Comparison of ENCODE assay signal across 2 cellular contexts in the genomic region with DNA sequence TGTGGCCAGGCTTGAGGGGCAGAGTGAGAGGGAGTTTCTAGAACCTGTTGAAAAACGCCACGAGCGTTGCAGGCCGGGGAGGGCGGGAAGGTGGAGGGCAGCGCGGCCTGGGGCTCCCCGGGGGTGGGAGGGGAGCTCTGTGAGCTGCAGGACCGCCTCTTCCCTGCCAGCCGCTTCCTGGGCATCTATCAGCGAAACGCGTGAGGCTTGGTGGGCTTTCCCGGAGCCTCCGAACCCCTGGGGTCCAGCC.
TF ChIP-seq lines count a peak whose summit lies in the region.

No MANE protein-coding gene starts in this region.

TF ChIP-seq in GM23338, 12 proteins besides CTCF, POLR2A, EP300 and RAD21 (continued from another document):
- TF ChIP-seq, protein P1, sequence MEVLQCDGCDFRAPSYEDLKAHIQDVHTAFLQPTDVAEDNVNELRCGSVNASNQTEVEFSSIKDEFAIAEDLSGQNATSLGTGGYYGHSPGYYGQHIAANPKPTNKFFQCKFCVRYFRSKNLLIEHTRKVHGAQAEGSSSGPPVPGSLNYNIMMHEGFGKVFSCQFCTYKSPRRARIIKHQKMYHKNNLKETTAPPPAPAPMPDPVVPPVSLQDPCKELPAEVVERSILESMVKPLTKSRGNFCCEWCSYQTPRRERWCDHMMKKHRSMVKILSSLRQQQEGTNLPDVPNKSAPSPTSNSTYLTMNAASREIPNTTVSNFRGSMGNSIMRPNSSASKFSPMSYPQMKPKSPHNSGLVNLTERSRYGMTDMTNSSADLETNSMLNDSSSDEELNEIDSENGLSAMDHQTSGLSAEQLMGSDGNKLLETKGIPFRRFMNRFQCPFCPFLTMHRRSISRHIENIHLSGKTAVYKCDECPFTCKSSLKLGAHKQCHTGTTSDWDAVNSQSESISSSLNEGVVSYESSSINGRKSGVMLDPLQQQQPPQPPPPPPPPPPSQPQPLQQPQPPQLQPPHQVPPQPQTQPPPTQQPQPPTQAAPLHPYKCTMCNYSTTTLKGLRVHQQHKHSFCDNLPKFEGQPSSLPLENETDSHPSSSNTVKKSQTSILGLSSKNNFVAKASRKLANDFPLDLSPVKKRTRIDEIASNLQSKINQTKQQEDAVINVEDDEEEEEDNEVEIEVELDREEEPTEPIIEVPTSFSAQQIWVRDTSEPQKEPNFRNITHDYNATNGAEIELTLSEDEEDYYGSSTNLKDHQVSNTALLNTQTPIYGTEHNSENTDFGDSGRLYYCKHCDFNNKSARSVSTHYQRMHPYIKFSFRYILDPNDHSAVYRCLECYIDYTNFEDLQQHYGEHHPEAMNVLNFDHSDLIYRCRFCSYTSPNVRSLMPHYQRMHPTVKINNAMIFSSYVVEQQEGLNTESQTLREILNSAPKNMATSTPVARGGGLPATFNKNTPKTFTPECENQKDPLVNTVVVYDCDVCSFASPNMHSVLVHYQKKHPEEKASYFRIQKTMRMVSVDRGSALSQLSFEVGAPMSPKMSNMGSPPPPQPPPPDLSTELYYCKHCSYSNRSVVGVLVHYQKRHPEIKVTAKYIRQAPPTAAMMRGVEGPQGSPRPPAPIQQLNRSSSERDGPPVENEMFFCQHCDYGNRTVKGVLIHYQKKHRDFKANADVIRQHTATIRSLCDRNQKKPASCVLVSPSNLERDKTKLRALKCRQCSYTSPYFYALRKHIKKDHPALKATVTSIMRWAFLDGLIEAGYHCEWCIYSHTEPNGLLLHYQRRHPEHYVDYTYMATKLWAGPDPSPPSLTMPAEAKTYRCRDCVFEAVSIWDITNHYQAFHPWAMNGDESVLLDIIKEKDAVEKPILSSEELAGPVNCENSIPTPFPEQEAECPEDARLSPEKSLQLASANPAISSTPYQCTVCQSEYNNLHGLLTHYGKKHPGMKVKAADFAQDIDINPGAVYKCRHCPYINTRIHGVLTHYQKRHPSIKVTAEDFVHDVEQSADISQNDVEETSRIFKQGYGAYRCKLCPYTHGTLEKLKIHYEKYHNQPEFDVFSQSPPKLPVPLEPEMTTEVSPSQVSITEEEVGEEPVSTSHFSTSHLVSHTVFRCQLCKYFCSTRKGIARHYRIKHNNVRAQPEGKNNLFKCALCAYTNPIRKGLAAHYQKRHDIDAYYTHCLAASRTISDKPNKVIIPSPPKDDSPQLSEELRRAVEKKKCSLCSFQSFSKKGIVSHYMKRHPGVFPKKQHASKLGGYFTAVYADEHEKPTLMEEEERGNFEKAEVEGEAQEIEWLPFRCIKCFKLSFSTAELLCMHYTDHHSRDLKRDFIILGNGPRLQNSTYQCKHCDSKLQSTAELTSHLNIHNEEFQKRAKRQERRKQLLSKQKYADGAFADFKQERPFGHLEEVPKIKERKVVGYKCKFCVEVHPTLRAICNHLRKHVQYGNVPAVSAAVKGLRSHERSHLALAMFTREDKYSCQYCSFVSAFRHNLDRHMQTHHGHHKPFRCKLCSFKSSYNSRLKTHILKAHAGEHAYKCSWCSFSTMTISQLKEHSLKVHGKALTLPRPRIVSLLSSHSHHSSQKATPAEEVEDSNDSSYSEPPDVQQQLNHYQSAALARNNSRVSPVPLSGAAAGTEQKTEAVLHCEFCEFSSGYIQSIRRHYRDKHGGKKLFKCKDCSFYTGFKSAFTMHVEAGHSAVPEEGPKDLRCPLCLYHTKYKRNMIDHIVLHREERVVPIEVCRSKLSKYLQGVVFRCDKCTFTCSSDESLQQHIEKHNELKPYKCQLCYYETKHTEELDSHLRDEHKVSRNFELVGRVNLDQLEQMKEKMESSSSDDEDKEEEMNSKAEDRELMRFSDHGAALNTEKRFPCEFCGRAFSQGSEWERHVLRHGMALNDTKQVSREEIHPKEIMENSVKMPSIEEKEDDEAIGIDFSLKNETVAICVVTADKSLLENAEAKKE (CRISPR knock-in tag; IDR thresholded peaks at IDR 0.05) = no peak
- TF ChIP-seq, protein P2, sequence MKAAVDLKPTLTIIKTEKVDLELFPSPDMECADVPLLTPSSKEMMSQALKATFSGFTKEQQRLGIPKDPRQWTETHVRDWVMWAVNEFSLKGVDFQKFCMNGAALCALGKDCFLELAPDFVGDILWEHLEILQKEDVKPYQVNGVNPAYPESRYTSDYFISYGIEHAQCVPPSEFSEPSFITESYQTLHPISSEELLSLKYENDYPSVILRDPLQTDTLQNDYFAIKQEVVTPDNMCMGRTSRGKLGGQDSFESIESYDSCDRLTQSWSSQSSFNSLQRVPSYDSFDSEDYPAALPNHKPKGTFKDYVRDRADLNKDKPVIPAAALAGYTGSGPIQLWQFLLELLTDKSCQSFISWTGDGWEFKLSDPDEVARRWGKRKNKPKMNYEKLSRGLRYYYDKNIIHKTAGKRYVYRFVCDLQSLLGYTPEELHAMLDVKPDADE (IDR thresholded peaks at IDR 0.05) = no peak
- TF ChIP-seq ZNF331 (CRISPR knock-in tag; IDR thresholded peaks at IDR 0.05; ENCODE audit: low read depth) (no peak), NANOG (IDR thresholded peaks at IDR 0.05; ENCODE audit: borderline replicate concordance) (no peak), ZNF114 (CRISPR knock-in tag; IDR thresholded peaks at IDR 0.05) (no peak), JUNB (IDR thresholded peaks at IDR 0.05; ENCODE audit: unreplicated experiment) (no peak), EZH2phosphoT487 (IDR thresholded peaks at IDR 0.05; ENCODE audit: unreplicated experiment) (no peak), STAT1 (IDR thresholded peaks at IDR 0.05; ENCODE audit: unreplicated experiment) (no peak), EZH2 (IDR thresholded peaks at IDR 0.05; ENCODE audit: low read depth, unreplicated experiment) (no peak), POLR2AphosphoS5 (IDR thresholded peaks at IDR 0.05; ENCODE audit: low read depth) (no peak)
- TF ChIP-seq, protein P3, sequence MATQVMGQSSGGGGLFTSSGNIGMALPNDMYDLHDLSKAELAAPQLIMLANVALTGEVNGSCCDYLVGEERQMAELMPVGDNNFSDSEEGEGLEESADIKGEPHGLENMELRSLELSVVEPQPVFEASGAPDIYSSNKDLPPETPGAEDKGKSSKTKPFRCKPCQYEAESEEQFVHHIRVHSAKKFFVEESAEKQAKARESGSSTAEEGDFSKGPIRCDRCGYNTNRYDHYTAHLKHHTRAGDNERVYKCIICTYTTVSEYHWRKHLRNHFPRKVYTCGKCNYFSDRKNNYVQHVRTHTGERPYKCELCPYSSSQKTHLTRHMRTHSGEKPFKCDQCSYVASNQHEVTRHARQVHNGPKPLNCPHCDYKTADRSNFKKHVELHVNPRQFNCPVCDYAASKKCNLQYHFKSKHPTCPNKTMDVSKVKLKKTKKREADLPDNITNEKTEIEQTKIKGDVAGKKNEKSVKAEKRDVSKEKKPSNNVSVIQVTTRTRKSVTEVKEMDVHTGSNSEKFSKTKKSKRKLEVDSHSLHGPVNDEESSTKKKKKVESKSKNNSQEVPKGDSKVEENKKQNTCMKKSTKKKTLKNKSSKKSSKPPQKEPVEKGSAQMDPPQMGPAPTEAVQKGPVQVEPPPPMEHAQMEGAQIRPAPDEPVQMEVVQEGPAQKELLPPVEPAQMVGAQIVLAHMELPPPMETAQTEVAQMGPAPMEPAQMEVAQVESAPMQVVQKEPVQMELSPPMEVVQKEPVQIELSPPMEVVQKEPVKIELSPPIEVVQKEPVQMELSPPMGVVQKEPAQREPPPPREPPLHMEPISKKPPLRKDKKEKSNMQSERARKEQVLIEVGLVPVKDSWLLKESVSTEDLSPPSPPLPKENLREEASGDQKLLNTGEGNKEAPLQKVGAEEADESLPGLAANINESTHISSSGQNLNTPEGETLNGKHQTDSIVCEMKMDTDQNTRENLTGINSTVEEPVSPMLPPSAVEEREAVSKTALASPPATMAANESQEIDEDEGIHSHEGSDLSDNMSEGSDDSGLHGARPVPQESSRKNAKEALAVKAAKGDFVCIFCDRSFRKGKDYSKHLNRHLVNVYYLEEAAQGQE (IDR thresholded peaks at IDR 0.05; ENCODE audit: unreplicated experiment) = no peak
TF ChIP-seq in GM23338: peak in this region for 0.

TF ChIP-seq in WTC11, 78 proteins besides CTCF, POLR2A, EP300 and RAD21 (continued from another document):
- TF ChIP-seq, protein P4, sequence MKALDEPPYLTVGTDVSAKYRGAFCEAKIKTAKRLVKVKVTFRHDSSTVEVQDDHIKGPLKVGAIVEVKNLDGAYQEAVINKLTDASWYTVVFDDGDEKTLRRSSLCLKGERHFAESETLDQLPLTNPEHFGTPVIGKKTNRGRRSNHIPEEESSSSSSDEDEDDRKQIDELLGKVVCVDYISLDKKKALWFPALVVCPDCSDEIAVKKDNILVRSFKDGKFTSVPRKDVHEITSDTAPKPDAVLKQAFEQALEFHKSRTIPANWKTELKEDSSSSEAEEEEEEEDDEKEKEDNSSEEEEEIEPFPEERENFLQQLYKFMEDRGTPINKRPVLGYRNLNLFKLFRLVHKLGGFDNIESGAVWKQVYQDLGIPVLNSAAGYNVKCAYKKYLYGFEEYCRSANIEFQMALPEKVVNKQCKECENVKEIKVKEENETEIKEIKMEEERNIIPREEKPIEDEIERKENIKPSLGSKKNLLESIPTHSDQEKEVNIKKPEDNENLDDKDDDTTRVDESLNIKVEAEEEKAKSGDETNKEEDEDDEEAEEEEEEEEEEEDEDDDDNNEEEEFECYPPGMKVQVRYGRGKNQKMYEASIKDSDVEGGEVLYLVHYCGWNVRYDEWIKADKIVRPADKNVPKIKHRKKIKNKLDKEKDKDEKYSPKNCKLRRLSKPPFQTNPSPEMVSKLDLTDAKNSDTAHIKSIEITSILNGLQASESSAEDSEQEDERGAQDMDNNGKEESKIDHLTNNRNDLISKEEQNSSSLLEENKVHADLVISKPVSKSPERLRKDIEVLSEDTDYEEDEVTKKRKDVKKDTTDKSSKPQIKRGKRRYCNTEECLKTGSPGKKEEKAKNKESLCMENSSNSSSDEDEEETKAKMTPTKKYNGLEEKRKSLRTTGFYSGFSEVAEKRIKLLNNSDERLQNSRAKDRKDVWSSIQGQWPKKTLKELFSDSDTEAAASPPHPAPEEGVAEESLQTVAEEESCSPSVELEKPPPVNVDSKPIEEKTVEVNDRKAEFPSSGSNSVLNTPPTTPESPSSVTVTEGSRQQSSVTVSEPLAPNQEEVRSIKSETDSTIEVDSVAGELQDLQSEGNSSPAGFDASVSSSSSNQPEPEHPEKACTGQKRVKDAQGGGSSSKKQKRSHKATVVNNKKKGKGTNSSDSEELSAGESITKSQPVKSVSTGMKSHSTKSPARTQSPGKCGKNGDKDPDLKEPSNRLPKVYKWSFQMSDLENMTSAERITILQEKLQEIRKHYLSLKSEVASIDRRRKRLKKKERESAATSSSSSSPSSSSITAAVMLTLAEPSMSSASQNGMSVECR (CRISPR knock-in tag; IDR thresholded peaks at IDR 0.05; ENCODE audit: borderline replicate concordance) = no peak
- TF ChIP-seq, protein P5, sequence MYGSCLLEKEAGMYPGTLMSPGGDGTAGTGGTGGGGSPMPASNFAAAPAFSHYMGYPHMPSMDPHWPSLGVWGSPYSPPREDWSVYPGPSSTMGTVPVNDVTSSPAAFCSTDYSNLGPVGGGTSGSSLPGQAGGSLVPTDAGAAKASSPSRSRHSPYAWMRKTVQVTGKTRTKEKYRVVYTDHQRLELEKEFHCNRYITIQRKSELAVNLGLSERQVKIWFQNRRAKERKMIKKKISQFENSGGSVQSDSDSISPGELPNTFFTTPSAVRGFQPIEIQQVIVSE (CRISPR knock-in tag; IDR thresholded peaks at IDR 0.05; ENCODE audit: borderline replicate concordance) = no peak
- no peak for TF ChIP-seq CREB1 (CRISPR knock-in tag; IDR thresholded peaks at IDR 0.05)
- no peak for TF ChIP-seq ATF1 (CRISPR knock-in tag; IDR thresholded peaks at IDR 0.05)
- no peak for TF ChIP-seq ZNF121 (CRISPR knock-in tag; IDR thresholded peaks at IDR 0.05)
- TF ChIP-seq SMAD4 (CRISPR knock-in tag; IDR thresholded peaks at IDR 0.05) = no peak
- no peak for TF ChIP-seq NR1H2 (CRISPR knock-in tag; IDR thresholded peaks at IDR 0.05)
- TF ChIP-seq, protein P6, sequence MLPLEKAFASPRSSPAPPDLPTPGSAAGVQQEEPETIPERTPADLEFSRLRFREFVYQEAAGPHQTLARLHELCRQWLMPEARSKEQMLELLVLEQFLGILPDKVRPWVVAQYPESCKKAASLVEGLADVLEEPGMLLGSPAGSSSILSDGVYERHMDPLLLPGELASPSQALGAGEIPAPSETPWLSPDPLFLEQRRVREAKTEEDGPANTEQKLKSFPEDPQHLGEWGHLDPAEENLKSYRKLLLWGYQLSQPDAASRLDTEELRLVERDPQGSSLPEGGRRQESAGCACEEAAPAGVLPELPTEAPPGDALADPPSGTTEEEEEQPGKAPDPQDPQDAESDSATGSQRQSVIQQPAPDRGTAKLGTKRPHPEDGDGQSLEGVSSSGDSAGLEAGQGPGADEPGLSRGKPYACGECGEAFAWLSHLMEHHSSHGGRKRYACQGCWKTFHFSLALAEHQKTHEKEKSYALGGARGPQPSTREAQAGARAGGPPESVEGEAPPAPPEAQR (CRISPR knock-in tag; IDR thresholded peaks at IDR 0.05) = no peak
- no peak for TF ChIP-seq TP53 (CRISPR knock-in tag; IDR thresholded peaks at IDR 0.05)
